In genomic region chr7:128660596-128660995, GRCh38 we compare ENCODE assay signal across 34 cellular contexts.
"Had no signal": no experiment of that assay in that cellular context is flagged by ENCODE, and none has a peak within 500 bp of the region (broad histone marks: within the 10 kb centered on the region; RNA-seq: fewer than 3 reads in every experiment).

No MANE protein-coding gene starts in this region.

- H3K4me3 ChIP-seq: adrenal gland, PC-9 had no signal

- H3K36me3 ChIP-seq: adrenal gland had no signal

- H3K27ac Mint-ChIP-seq: activated B cell treated with CpG ODN at 0.5 μM for 24 hours; activated CD8-positive, alpha-beta T cell treated with anti-CD3 and anti-CD28 coated beads for 36 hours; activated naive CD4-positive, alpha-beta T cell treated with anti-CD3 and anti-CD28 coated beads, Interleukin-2, amount 50 U/mL, for 72 hours; activated T-cell treated with anti-CD3 and anti-CD28 coated beads, Interleukin-2, amount 50 U/mL, for 72 hours; activated T-helper 17 cell treated with anti-CD3 and anti-CD28 coated beads, Interleukin-2, amount 50 U/mL, for 72 hours had no signal

- H3K4me1 Mint-ChIP-seq: activated B cell treated with CpG ODN at 0.5 μM for 24 hours; activated T-helper 17 cell treated with anti-CD3 and anti-CD28 coated beads, Interleukin-2, amount 50 U/mL, for 72 hours; brain had no signal

- H3K27ac ChIP-seq: adrenal gland, PC-9, VCaP had no signal

- ATAC-seq: activated CD8-positive, alpha-beta T cell treated with anti-CD3 and anti-CD28 coated beads for 36 hours; activated naive CD4-positive, alpha-beta T cell treated with anti-CD3 and anti-CD28 coated beads, Interleukin-2, amount 50 U/mL, for 72 hours; activated T-cell treated with anti-CD3 and anti-CD28 coated beads, Interleukin-2, amount 50 U/mL, for 72 hours; activated T-helper 17 cell treated with anti-CD3 and anti-CD28 coated beads, Interleukin-2, amount 50 U/mL, for 72 hours had no signal

- FAIRE-seq: bronchial epithelial cell had no signal

- H3K27me3 Mint-ChIP-seq: activated B cell treated with CpG ODN at 0.5 μM for 24 hours; activated CD8-positive, alpha-beta T cell treated with anti-CD3 and anti-CD28 coated beads for 36 hours; activated T-helper 17 cell treated with anti-CD3 and anti-CD28 coated beads, Interleukin-2, amount 50 U/mL, for 72 hours; brain had no signal

- H3K9me3 ChIP-seq: adrenal gland had no signal

- H3K4me2 ChIP-seq: PC-9 had no signal

- H3K4me3 Mint-ChIP-seq: activated B cell treated with CpG ODN at 0.5 μM for 24 hours; activated CD8-positive, alpha-beta T cell treated with anti-CD3 and anti-CD28 coated beads for 36 hours; activated T-cell treated with anti-CD3 and anti-CD28 coated beads, Interleukin-2, amount 50 U/mL, for 72 hours; activated T-helper 17 cell treated with anti-CD3 and anti-CD28 coated beads, Interleukin-2, amount 50 U/mL, for 72 hours; brain had no signal

- H3K27me3 ChIP-seq: adrenal gland had no signal

- H2AFZ ChIP-seq: PC-9 had no signal

- H3K4me1 ChIP-seq: adrenal gland had no signal

- DNase-seq: activated B cell treated with CpG ODN at 0.5 μM for 24 hours; activated CD4-positive, alpha-beta T cell treated with anti-CD3 and anti-CD28 coated beads for 48 hours; activated CD4-positive, alpha-beta T cell treated with anti-CD3 and anti-CD28 coated beads, Interleukin-2, amount 50 U/mL, for 4 hours; activated CD4-positive, CD25-positive, alpha-beta regulatory T cell treated with anti-CD3 and anti-CD28 coated beads, Interleukin-2, amount 50 U/mL, for 72 hours; activated CD8-positive, alpha-beta T cell treated with anti-CD3 and anti-CD28 coated beads for 36 hours; activated effector memory CD4-positive, alpha-beta T cell treated with anti-CD3 and anti-CD28 coated beads, Interleukin-2, amount 50 U/mL, for 16 hours; activated naive CD4-positive, alpha-beta T cell; activated T-cell treated with anti-CD3 and anti-CD28 coated beads, Interleukin-2, amount 50 U/mL, for 1 hour; activated T-cell treated with anti-CD3 and anti-CD28 coated beads, Interleukin-2, amount 50 U/mL, for 72 hours; adrenal gland; caudate nucleus; cerebellar nuclear complex; KG1; MM.1S; MV-4-11; NCI-H1092; NCI-H1436 treated with DMSO at 0.1 percent for 48 hours; NCI-H1694 treated with DMSO at 0.1 percent for 48 hours; NCI-H2029; NCI-H345; NCI-H524 treated with DMSO at 0.1 percent for 48 hours; NCI-H748 treated with DMSO at 0.1 percent for 48 hours; NK-92 treated with Interleukin-12 subunit alpha and Interleukin-12 subunit beta, amount 100 ng/mL, for 24 hours; PC-9; Right ventricle myocardium superior; SW 1271; T-helper 1 cell; T-helper 2 cell; T-helper 9 cell had no signal

- H3K9me3 Mint-ChIP-seq: activated T-helper 17 cell treated with anti-CD3 and anti-CD28 coated beads, Interleukin-2, amount 50 U/mL, for 72 hours had no signal
